ENCODE assay signal across 17 cellular contexts in genomic region chr22:41437198-41437597, GRCh38.
"Had no signal": no experiment of that assay in that cellular context is flagged by ENCODE, and none has a peak within 500 bp of the region (broad histone marks: within the 10 kb centered on the region; RNA-seq: fewer than 3 reads in every experiment).

No MANE protein-coding gene starts in this region.

- H3K27me3 ChIP-seq: cardiac muscle cell, upper lobe of right lung had no signal

- ATAC-seq: activated naive CD4-positive, alpha-beta T cell treated with anti-CD3 and anti-CD28 coated beads, Interleukin-2, amount 50 U/mL, for 72 hours; upper lobe of right lung had no signal

- H3K27me3 Mint-ChIP-seq: activated CD4-positive, alpha-beta T cell treated with anti-CD3 and anti-CD28 coated beads, Interleukin-2, amount 10 ng/mL, durations not matched to agents 24 days and 14 days had no signal

- H3K9me3 Mint-ChIP-seq: activated CD4-positive, alpha-beta T cell treated with anti-CD3 and anti-CD28 coated beads, Interleukin-2, amount 10 ng/mL, durations not matched to agents 24 days and 14 days; activated naive CD4-positive, alpha-beta T cell treated with anti-CD3 and anti-CD28 coated beads, Interleukin-2, amount 50 U/mL, for 72 hours; activated T-helper 1 cell treated with anti-CD3 and anti-CD28 coated beads, Interleukin-12 subunit alpha, Interleukin-12 subunit beta, Interleukin-2, Interleukin-4 antibody, amounts not matched to agents 30 ng/mL and 10 ng/mL and 1 ng/mL, durations not matched to agents 14 hours and 24 hours and 36 hours; endodermal cell; nephron had no signal

- DNase-seq: activated CD4-positive, alpha-beta T cell treated with anti-CD3 and anti-CD28 coated beads, Interleukin-2, amount 10 ng/mL, durations not matched to agents 24 days and 14 days; activated gamma-delta T cell treated with Interleukin-2 at 50 U/mL for 16 hours; endodermal cell; foreskin melanocyte; mammary epithelial cell; midbrain; retina; small intestine; stimulated activated CD4-positive, alpha-beta T cell treated with anti-CD3 and anti-CD28 coated beads, Interleukin-15, amount 100 ng/mL, for 24 hours; stimulated activated CD4-positive, alpha-beta T cell treated with anti-CD3 and anti-CD28 coated beads, Interleukin-2, amount 100 ng/mL, for 48 hours; T1000; upper lobe of right lung had no signal

- H3K27ac Mint-ChIP-seq: activated CD4-positive, alpha-beta T cell treated with anti-CD3 and anti-CD28 coated beads, Interleukin-2, amount 10 ng/mL, durations not matched to agents 24 days and 14 days; activated naive CD4-positive, alpha-beta T cell treated with anti-CD3 and anti-CD28 coated beads, Interleukin-2, amount 50 U/mL, for 72 hours; activated T-helper 1 cell treated with anti-CD3 and anti-CD28 coated beads, Interleukin-12 subunit alpha, Interleukin-12 subunit beta, Interleukin-2, Interleukin-4 antibody, amounts not matched to agents 30 ng/mL and 10 ng/mL and 1 ng/mL, durations not matched to agents 14 hours and 24 hours and 36 hours; endodermal cell; nephron had no signal

- H3K4me3 ChIP-seq: cardiac muscle cell, upper lobe of right lung had no signal

- H3K27ac ChIP-seq: epithelial cell of prostate, upper lobe of right lung had no signal

- H3K9me3 ChIP-seq: upper lobe of right lung had no signal

- H3K4me3 Mint-ChIP-seq: activated CD4-positive, alpha-beta T cell treated with anti-CD3 and anti-CD28 coated beads, Interleukin-2, amount 10 ng/mL, durations not matched to agents 24 days and 14 days; activated T-helper 1 cell treated with anti-CD3 and anti-CD28 coated beads, Interleukin-12 subunit alpha, Interleukin-12 subunit beta, Interleukin-2, Interleukin-4 antibody, amounts not matched to agents 30 ng/mL and 10 ng/mL and 1 ng/mL, durations not matched to agents 14 hours and 24 hours and 36 hours; endodermal cell; nephron had no signal
